9 cellular contexts compared by ENCODE assay signal in the genomic region with DNA sequence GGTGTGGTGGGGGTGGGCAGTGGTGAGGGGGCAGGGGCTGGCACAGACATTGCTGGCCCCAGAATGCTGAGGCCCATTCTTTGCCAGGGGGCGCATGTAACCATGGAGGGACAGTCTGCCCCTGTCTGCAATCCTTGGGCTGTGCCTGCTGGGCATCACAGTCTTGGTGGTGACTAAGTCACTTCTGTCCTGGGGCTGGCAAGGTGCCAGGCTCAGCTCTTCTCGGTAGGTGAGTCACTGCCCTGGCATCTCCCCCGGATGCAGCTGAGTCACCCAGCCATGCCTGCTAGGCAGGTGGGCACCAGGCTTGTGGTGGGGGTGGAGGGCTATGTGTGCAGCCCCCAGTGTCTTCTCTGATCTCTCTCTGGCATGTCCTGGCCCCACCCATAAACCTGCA. TPM values are rescaled to one million over a fixed set of nuclear protein-coding genes. Genes with fewer than 3 reads are reported as not detected.
DNase-seq lines count a peak whose midpoint lies in the region; ATAC-seq and TF ChIP-seq lines count a peak whose summit lies in the region.
"Had no signal": no experiment of that assay in that cellular context is flagged by ENCODE, and none has a peak within 500 bp of the region (broad histone marks: within the 10 kb centered on the region; RNA-seq: fewer than 3 reads in every experiment).

No MANE protein-coding gene starts in this region.

- H3K27ac ChIP-seq in right atrium auricular region = peak overlapping the region; percentile 96 to 98

- H3K27me3 Mint-ChIP-seq in T-helper 1 cell treated with Interleukin-12 subunit alpha and Interleukin-12 subunit beta and Interleukin-4 antibody, amounts not matched to agents 30 μg/mL and 1 μg/mL, for 36 hours (ENCODE audit: low read depth) = no peaks in the 10 kb centered on the region

- DNase-seq in Ammon's horn (ENCODE audit: low spot score) (peak; percentile 54), LHCN-M2 (ENCODE audit: low read depth) (peak; percentile 95), right atrium auricular region (ENCODE audit: low spot score) (peak; percentile 94), DMS114 treated with DMSO at 0.1 percent for 48 hours (lab: John Stamatoyannopoulos, UW; ENCODE audit: unreplicated experiment) (no peak)
- peak; percentile 70 for DNase-seq in activated naive CD8-positive, alpha-beta T cell treated with anti-CD3 and anti-CD28 coated beads, Interleukin-2, amount 50 U/mL, for 16 hours (ENCODE audit: low read depth, low spot score)
- peak; percentile 68 to 75 (median 70) for DNase-seq in stimulated activated CD4-positive, alpha-beta T cell treated with anti-CD3 and anti-CD28 coated beads, Interleukin-1b, Interleukin-23, amount 100 ng/mL, for 24 hours (ENCODE audit: low read depth in 4 of 4, low spot score in 1 of 4)

- H3K4me1 Mint-ChIP-seq in T-helper 1 cell treated with Interleukin-12 subunit alpha and Interleukin-12 subunit beta and Interleukin-4 antibody, amounts not matched to agents 30 μg/mL and 1 μg/mL, for 36 hours (ENCODE audit: low read depth) = peaks cover 61% of the 10 kb centered on the region

- ATAC-seq in GM21528 (IDR thresholded peaks at IDR 0.05; ENCODE audit: low FRiP score, unreplicated experiment) = no peak

- H3K4me1 ChIP-seq in right atrium auricular region = peaks cover 9 to 94% of the 10 kb centered on the region in 2 donors

- no peak overlapping the region for H3K4me3 ChIP-seq in right atrium auricular region

- H3K27me3 ChIP-seq in right atrium auricular region = no peaks in the 10 kb centered on the region

- no peaks in the 10 kb centered on the region for H3K36me3 Mint-ChIP-seq in T-helper 1 cell treated with Interleukin-12 subunit alpha and Interleukin-12 subunit beta and Interleukin-4 antibody, amounts not matched to agents 30 μg/mL and 1 μg/mL, for 36 hours (ENCODE audit: low read depth)

- H3K36me3 ChIP-seq in right atrium auricular region = no peaks in the 10 kb centered on the region

- no peak overlapping the region for H3K4me3 Mint-ChIP-seq in T-helper 1 cell treated with Interleukin-12 subunit alpha and Interleukin-12 subunit beta and Interleukin-4 antibody, amounts not matched to agents 30 μg/mL and 1 μg/mL, for 36 hours

- no peak for TF ChIP-seq CTCF in right atrium auricular region (IDR thresholded peaks at IDR 0.05)

- H3K9me3 Mint-ChIP-seq in T-helper 1 cell treated with Interleukin-12 subunit alpha and Interleukin-12 subunit beta and Interleukin-4 antibody, amounts not matched to agents 30 μg/mL and 1 μg/mL, for 36 hours = no peaks in the 10 kb centered on the region
- H3K9me3 Mint-ChIP-seq: neural crest cell had no signal

- no peaks in the 10 kb centered on the region for H3K9me3 ChIP-seq in right atrium auricular region

- H3K27ac Mint-ChIP-seq in T-helper 1 cell treated with Interleukin-12 subunit alpha and Interleukin-12 subunit beta and Interleukin-4 antibody, amounts not matched to agents 30 μg/mL and 1 μg/mL, for 36 hours = peak overlapping the region; percentile 55

RNA-seq across cellular contexts. Expression of gene RARA, which starts 5.6 kb away (rescaled TPM):
- 24.2 and 29.6 TPM in 2 replicates for total RNA-seq in LHCN-M2 (2014; rRNA removed)
- polyA plus RNA-seq in LHCN-M2 (2012) = 38.8 TPM
- total RNA-seq in right atrium auricular region = 10 to 100 TPM; 28.5 to 51.7 TPM

RNA-seq across cellular contexts. Expression of gene CDC6, which starts 26.9 kb away (rescaled TPM):
- 43.2 and 46.6 TPM in 2 replicates for total RNA-seq in LHCN-M2 (2014; rRNA removed)
- 22.5 TPM for polyA plus RNA-seq in LHCN-M2 (2012)
- 1 to 10 TPM in 1 of 2 donors, under 1 TPM in 1; 0.44 to 1.0 TPM for total RNA-seq in right atrium auricular region

RNA-seq across cellular contexts. Expression of gene GJD3, which starts 50.0 kb away (rescaled TPM):
- total RNA-seq in LHCN-M2 (2014; rRNA removed) = not detected in 2 replicates
- 0.19 TPM for polyA plus RNA-seq in LHCN-M2 (2012)
- total RNA-seq in right atrium auricular region = 1 to 10 TPM in 1 of 2 donors, not detected in 1; 1.6 TPM
- total RNA-seq: neural crest cell had no signal

Comparison
In these comparisons a context has a peak if more than half of its experiments do, and no peak if none do; other contexts are left out.
1. RNA of gene CDC6, which starts 26.9 kb away (total RNA-seq): 43.2 to 46.6 TPM in LHCN-M2; 0.44 to 1.0 TPM in right atrium auricular region; every median in the first group is over 10 times any median in the second.